ENCODE assay signal across 17 cellular contexts in genomic region chr6:131159578-131159977, GRCh38. TPM values are rescaled to one million over a fixed set of nuclear protein-coding genes. Genes with fewer than 3 reads are reported as not detected.
DNase-seq lines count a peak whose midpoint lies in the region; ATAC-seq and TF ChIP-seq lines count a peak whose summit lies in the region.
"Had no signal": no experiment of that assay in that cellular context is flagged by ENCODE, and none has a peak within 500 bp of the region (broad histone marks: within the 10 kb centered on the region; RNA-seq: fewer than 3 reads in every experiment).

No MANE protein-coding gene starts in this region.

- no peaks in the 10 kb centered on the region for H3K4me1 ChIP-seq in colonic mucosa
- H3K4me1 ChIP-seq: BLaER1 treated with 17β-estradiol and CSF1 and Interleukin-3, amounts not matched to agents 10 nM and 100 nM had no signal

- H3K9ac ChIP-seq in colonic mucosa (ENCODE audit: low read depth in 2 of 2, low read length in 2 of 2), result no peak overlapping the region
- H3K9ac ChIP-seq: BLaER1 treated with 17β-estradiol and CSF1 and Interleukin-3, amounts not matched to agents 10 nM and 100 nM had no signal

- intact Hi-C loops in colonic mucosa (cut with DNase I), result no loop called here

- no peak overlapping the region for H3K4me3 ChIP-seq in colonic mucosa
- H3K4me3 ChIP-seq: BLaER1 treated with 17β-estradiol and CSF1 and Interleukin-3, amounts not matched to agents 10 nM and 100 nM; GM12878; heart left ventricle had no signal

- no peaks in the 10 kb centered on the region for H3K36me3 ChIP-seq in colonic mucosa
- H3K36me3 ChIP-seq: BLaER1 treated with 17β-estradiol and CSF1 and Interleukin-3, amounts not matched to agents 10 nM and 100 nM; WERI-Rb-1 had no signal

- H3K27me3 ChIP-seq in colonic mucosa, result no peaks in the 10 kb centered on the region
- H3K27me3 ChIP-seq: BLaER1 treated with 17β-estradiol and CSF1 and Interleukin-3, amounts not matched to agents 10 nM and 100 nM; heart left ventricle had no signal

- TF ChIP-seq CTCF in RWPE1 (conservative IDR thresholded peaks at IDR 0.05; ENCODE audit: low read depth) (no peak), colonic mucosa (IDR thresholded peaks at IDR 0.05) (no peak), GM10248 (IDR thresholded peaks at IDR 0.05; ENCODE audit: control extremely low read depth, extremely low read depth, low read depth, missing control alignments) (no peak)

- POLR2A ChIA-PET in RWPE1 (lab: Yijun Ruan, JAX; ENCODE audit: low non-redundant PET), result no interaction called here
- POLR2A ChIA-PET in GM10248 (lab: Yijun Ruan, JAX), result no interaction called here

- H3K9me3 ChIP-seq in colonic mucosa, result no peaks in the 10 kb centered on the region
- H3K9me3 ChIP-seq: BLaER1 treated with 17β-estradiol and CSF1 and Interleukin-3, amounts not matched to agents 10 nM and 100 nM; heart left ventricle had no signal

- H3K27ac ChIP-seq in RWPE1 (no peak overlapping the region), colonic mucosa (no peak overlapping the region)
- H3K27ac ChIP-seq: BLaER1 treated with 17β-estradiol and CSF1 and Interleukin-3, amounts not matched to agents 10 nM and 100 nM; heart left ventricle; WERI-Rb-1 had no signal

- DNase-seq in GM03348 (ENCODE audit: low spot score) (peak; percentile 66), RWPE1 (ENCODE audit: low spot score) (peak; percentile 23), dedifferentiated amniotic fluid mesenchymal stem cell (ENCODE audit: extremely low spot score) (peak; percentile 45), myocyte (ENCODE audit: low read depth) (peak; percentile 62), SHP77 (lab: John Stamatoyannopoulos, UW) (no peak), colonic mucosa (no peak), GM10248 (ENCODE audit: extremely low spot score) (no peak)
- DNase-seq: activated CD8-positive, alpha-beta memory T cell treated with anti-CD3 and anti-CD28 coated beads for 24 hours; endodermal cell; heart left ventricle; left colon; NCI-H1417; NCI-H345; WERI-Rb-1 had no signal

- CTCF ChIA-PET in RWPE1 (lab: Yijun Ruan, JAX), result no interaction called here
- CTCF ChIA-PET in GM10248 (lab: Yijun Ruan, JAX), result no interaction called here

- ATAC-seq in GM18873 (IDR thresholded peaks at IDR 0.05; ENCODE audit: low FRiP score, unreplicated experiment), result no peak
- ATAC-seq: GM12878, heart left ventricle, left colon had no signal

RNA-seq across cellular contexts. Expression of gene AKAP7, which starts 24.3 kb away (rescaled TPM):
- total RNA-seq in myocyte (2.4 and 4.2 TPM in 2 replicates), colonic mucosa (10 to 100 TPM; 15.3 to 60.1 TPM)
- polyA plus RNA-seq in myocyte (2012), result 1.9 TPM

Comparison
In these comparisons a context has a peak if more than half of its experiments do, and no peak if none do; other contexts are left out.
1. DNase-seq: peak in GM03348 (single experiment), RWPE1 (single experiment), dedifferentiated amniotic fluid mesenchymal stem cell (single experiment) and myocyte (single experiment); none in SHP77 (0 of 2), colonic mucosa (single experiment) and GM10248 (single experiment).